Comparison of ENCODE assay signal across 17 cellular contexts in genomic region chr1:234994411-234995295, GRCh38.
DNase-seq lines count a peak whose midpoint lies in the region; ATAC-seq and TF ChIP-seq lines count a peak whose summit lies in the region.
"Had no signal": no experiment of that assay in that cellular context is flagged by ENCODE, and none has a peak within 500 bp of the region (broad histone marks: within the 10 kb centered on the region; RNA-seq: fewer than 3 reads in every experiment).

No MANE protein-coding gene starts in this region.

- no peaks in the 10 kb centered on the region for H3K36me3 Mint-ChIP-seq in T-helper 17 cell (ENCODE audit: low read depth)
- no peaks in the 10 kb centered on the region for H3K36me3 Mint-ChIP-seq in naive B cell

- H3K4me1 ChIP-seq in prostate gland (replicated peaks) = peaks cover 12% of the 10 kb centered on the region

- no peak for ATAC-seq in stimulated activated naive CD8-positive, alpha-beta T cell treated with anti-CD3 and anti-CD28 coated beads, Interleukin-15, amount 100 ng/mL, for 72 hours
- ATAC-seq in stimulated activated naive CD8-positive, alpha-beta T cell treated with anti-CD3 and anti-CD28 coated beads, Interleukin-15, Interleukin-2, amounts not matched to agents 100 U/mL and 50 U/mL, for 24 hours = no peak
- ATAC-seq in T-helper 17 cell (no peak), naive B cell (ENCODE audit: low read depth in 2 of 2) (no peak), HG02981 (IDR thresholded peaks at IDR 0.05; ENCODE audit: unreplicated experiment) (no peak)
- ATAC-seq: left lobe of liver, PC-3 had no signal

- intact Hi-C loops in prostate gland (cut with DNase I) = loop anchor here (5.0 kb wide), 2 partner anchors 53 to 83 kb away; no protein-coding TSS in a partner anchor

- H3K27ac Mint-ChIP-seq in stimulated activated naive CD8-positive, alpha-beta T cell treated with anti-CD3 and anti-CD28 coated beads, Interleukin-15, amount 100 ng/mL, for 72 hours = peak overlapping the region; percentile 2 to 13
- H3K27ac Mint-ChIP-seq in T-helper 17 cell (peak overlapping the region; percentile 37), naive B cell (peak overlapping the region in 4 of 6 donors; percentile 30 to 82 (median 74))

- no peak for TF ChIP-seq CTCF in prostate gland (IDR thresholded peaks at IDR 0.05)

- H3K9me3 Mint-ChIP-seq in stimulated activated naive CD8-positive, alpha-beta T cell treated with anti-CD3 and anti-CD28 coated beads, Interleukin-15, amount 100 ng/mL, for 72 hours = peaks cover 5 to 7% of the 10 kb centered on the region in 2 donors
- no peaks in the 10 kb centered on the region for H3K9me3 Mint-ChIP-seq in naive B cell

- no peak for DNase-seq in stimulated activated naive CD8-positive, alpha-beta T cell treated with anti-CD3 and anti-CD28 coated beads, Interleukin-15, amount 100 ng/mL, for 72 hours
- DNase-seq in stimulated activated naive CD8-positive, alpha-beta T cell treated with anti-CD3 and anti-CD28 coated beads, Interleukin-15, Interleukin-2, amounts not matched to agents 100 U/mL and 50 U/mL, for 24 hours = no peak
- DNase-seq in T-helper 17 cell = no peak
- no peak for DNase-seq in naive B cell
- DNase-seq in NCI-H345 treated with DMSO at 0.1 percent for 48 hours (lab: John Stamatoyannopoulos, UW; ENCODE audit: unreplicated experiment) = no peak
- DNase-seq in prostate gland (ENCODE audit: low spot score) = no peak
- DNase-seq: activated gamma-delta T cell treated with Interleukin-2 at 50 U/mL for 16 hours; anterior cingulate cortex; BE2C; DMS53; foreskin fibroblast; NCI-H1105 treated with DMSO at 0.1 percent for 48 hours; PC-3; stimulated activated CD4-positive, alpha-beta T cell treated with anti-CD3 and anti-CD28 coated beads, Interleukin-4, amount 100 ng/mL, for 4 hours; T-helper 9 cell had no signal

- 78% methylated on average over 12 of the region's 12 CpGs for WGBS in prostate gland

- H3K9me3 ChIP-seq in T-helper 17 cell (ENCODE audit: control insufficient read depth, low read length, poor library complexity, severe bottlenecking) (no peaks in the 10 kb centered on the region), prostate gland (no peaks in the 10 kb centered on the region)
- H3K9me3 ChIP-seq: BE2C had no signal

- H3K27me3 ChIP-seq in prostate gland (replicated peaks; ENCODE audit: insufficient read depth) = no peaks in the 10 kb centered on the region
- H3K27me3 ChIP-seq: BE2C had no signal

- no peak overlapping the region for H3K27ac ChIP-seq in prostate gland

- H3K36me3 ChIP-seq in prostate gland = no peaks in the 10 kb centered on the region
- H3K36me3 ChIP-seq: BE2C had no signal

- no peak overlapping the region for H3K4me3 ChIP-seq in prostate gland

- no peaks in the 10 kb centered on the region for H3K27me3 Mint-ChIP-seq in stimulated activated naive CD8-positive, alpha-beta T cell treated with anti-CD3 and anti-CD28 coated beads, Interleukin-15, amount 100 ng/mL, for 72 hours
- no peaks in the 10 kb centered on the region for H3K27me3 Mint-ChIP-seq in T-helper 17 cell
- H3K27me3 Mint-ChIP-seq in naive B cell = no peaks in the 10 kb centered on the region

- no peak overlapping the region for H3K4me3 Mint-ChIP-seq in stimulated activated naive CD8-positive, alpha-beta T cell treated with anti-CD3 and anti-CD28 coated beads, Interleukin-15, amount 100 ng/mL, for 72 hours
- H3K4me3 Mint-ChIP-seq in T-helper 17 cell (no peak overlapping the region), naive B cell (no peak overlapping the region)

- H3K4me1 Mint-ChIP-seq in stimulated activated naive CD8-positive, alpha-beta T cell treated with anti-CD3 and anti-CD28 coated beads, Interleukin-15, amount 100 ng/mL, for 72 hours = peaks cover 51% of the 10 kb centered on the region
- H3K4me1 Mint-ChIP-seq in T-helper 17 cell (peaks cover 8% of the 10 kb centered on the region), naive B cell (peaks cover 12 to 21% (median 20%) of the 10 kb centered on the region in 3 donors)

- no peak for TF ChIP-seq POLR2A in prostate gland (IDR thresholded peaks at IDR 0.05)

Comparison
In these comparisons a context has a peak if more than half of its experiments do, and no peak if none do; other contexts are left out.
1. H3K27ac Mint-ChIP-seq: peak in every context shown above with its lines; median percentile 74 in naive B cell; 37 in T-helper 17 cell; 8 in stimulated activated naive CD8-positive, alpha-beta T cell treated with anti-CD3 and anti-CD28 coated beads, Interleukin-15, amount 100 ng/mL, for 72 hours.